In genomic region chr1:113742515-113742914, GRCh38 we compare ENCODE assay signal across 12 cellular contexts. TPM values are rescaled to one million over a fixed set of nuclear protein-coding genes. Genes with fewer than 3 reads are reported as not detected.
DNase-seq lines count a peak whose midpoint lies in the region; ATAC-seq and TF ChIP-seq lines count a peak whose summit lies in the region.
"Had no signal": no experiment of that assay in that cellular context is flagged by ENCODE, and none has a peak within 500 bp of the region (broad histone marks: within the 10 kb centered on the region; RNA-seq: fewer than 3 reads in every experiment).

No MANE protein-coding gene starts in this region.

- POLR2A ChIA-PET in PC-3 (lab: Charles Lee; ENCODE audit: unreplicated experiment): interaction anchor here (0.6 to 0.7 kb wide), 2 partner anchors 181 to 725 kb away, joined by 6 to 7 read pairs; no protein-coding TSS in a partner anchor

- H3K4me3 ChIP-seq in PC-3 (ENCODE audit: low read length): no peak overlapping the region
- H3K4me3 ChIP-seq in smooth muscle cell: no peak overlapping the region
- no peak overlapping the region for H3K4me3 ChIP-seq in colonic mucosa
- H3K4me3 ChIP-seq: sigmoid colon had no signal

- no TSS peak for BruUV-seq in PC-3 (replicated peaks; lab: Mats Ljungman, UMichigan)

- WGBS in smooth muscle cell (ENCODE audit: low lambda C conversion rate): 97% methylated on average over 5 of the region's 5 CpGs

- peak; percentile 8 for DNase-seq in EL
- peak in 1 of 2 donors; percentile 27 for DNase-seq in foreskin keratinocyte
- DNase-seq in PC-3: no peak
- no peak for DNase-seq in smooth muscle cell (lab: John Stamatoyannopoulos, UW; ENCODE audit: unreplicated experiment)
- no peak for DNase-seq in NCI-H2029 treated with DMSO at 0.1 percent for 48 hours (lab: John Stamatoyannopoulos, UW)
- no peak for DNase-seq in colonic mucosa
- DNase-seq: islet precursor cell; NK-92 treated with Interleukin-12 subunit alpha and Interleukin-12 subunit beta, amount 100 ng/mL, for 24 hours; sigmoid colon had no signal

- H2AFZ ChIP-seq in PC-3 (ENCODE audit: low read length) (no peak overlapping the region), smooth muscle cell (ENCODE audit: low read depth) (no peak overlapping the region)

- H3K9me3 ChIP-seq in PC-3 (ENCODE audit: low read length): no peaks in the 10 kb centered on the region
- H3K9me3 ChIP-seq in smooth muscle cell (replicated peaks; ENCODE audit: low read depth): no peaks in the 10 kb centered on the region
- H3K9me3 ChIP-seq in colonic mucosa: no peaks in the 10 kb centered on the region
- H3K9me3 ChIP-seq: sigmoid colon had no signal

- H3F3A ChIP-seq in PC-3 (ENCODE audit: low read length, unreplicated experiment): no peaks in the 10 kb centered on the region
- H3F3A ChIP-seq in smooth muscle cell (ENCODE audit: low read depth): peaks cover under 1% of the 10 kb centered on the region

- TF ChIP-seq CTCF in foreskin keratinocyte (conservative IDR thresholded peaks at IDR 0.05) (no peak), PC-3 (conservative IDR thresholded peaks at IDR 0.05; ENCODE audit: low read depth, low read length) (no peak), smooth muscle cell (IDR thresholded peaks at IDR 0.05; ENCODE audit: borderline replicate concordance, insufficient read depth, poor library complexity, severe bottlenecking) (no peak), colonic mucosa (IDR thresholded peaks at IDR 0.05) (no peak)

- H3K9me2 ChIP-seq in PC-3 (replicated peaks; ENCODE audit: low read length): no peaks in the 10 kb centered on the region

- no peaks in the 10 kb centered on the region for H3K79me2 ChIP-seq in PC-3 (ENCODE audit: low read length)
- H3K79me2 ChIP-seq in smooth muscle cell (ENCODE audit: low read depth): peaks cover 14% of the 10 kb centered on the region

- H3K4me1 ChIP-seq in foreskin keratinocyte (no peaks in the 10 kb centered on the region), PC-3 (ENCODE audit: insufficient read depth, low read length) (no peaks in the 10 kb centered on the region), smooth muscle cell (ENCODE audit: low read depth) (peaks cover 5% of the 10 kb centered on the region), colonic mucosa (no peaks in the 10 kb centered on the region)

- H3K9ac ChIP-seq in PC-3 (ENCODE audit: low read length): no peak overlapping the region
- no peak overlapping the region for H3K9ac ChIP-seq in smooth muscle cell (ENCODE audit: low read depth)
- H3K9ac ChIP-seq in colonic mucosa (ENCODE audit: low read depth in 2 of 2, low read length in 2 of 2): no peak overlapping the region

- no peak overlapping the region for H3K27ac ChIP-seq in foreskin keratinocyte
- H3K27ac ChIP-seq in PC-3 (ENCODE audit: low read length): no peak overlapping the region
- no peak overlapping the region for H3K27ac ChIP-seq in smooth muscle cell (ENCODE audit: low read depth)
- H3K27ac ChIP-seq in colonic mucosa: no peak overlapping the region
- H3K27ac ChIP-seq: sigmoid colon, VCaP had no signal

- H3K36me3 ChIP-seq in PC-3 (ENCODE audit: low read depth, low read length) (peaks cover 8% of the 10 kb centered on the region; the same call in 1 of the 2 replicates), smooth muscle cell (ENCODE audit: low read depth) (no peaks in the 10 kb centered on the region), colonic mucosa (no peaks in the 10 kb centered on the region)

- H4K20me1 ChIP-seq in PC-3 (ENCODE audit: low read length) (0 out of 2 replicates have a peak, but pooled peaks cover 5% of the 10 kb centered on the region), smooth muscle cell (ENCODE audit: low read depth) (peaks cover 10% of the 10 kb centered on the region)

- no peaks in the 10 kb centered on the region for H3K27me3 ChIP-seq in foreskin keratinocyte
- no peaks in the 10 kb centered on the region for H3K27me3 ChIP-seq in PC-3 (ENCODE audit: low read length)
- H3K27me3 ChIP-seq in smooth muscle cell (ENCODE audit: low read depth): no peaks in the 10 kb centered on the region
- H3K27me3 ChIP-seq in colonic mucosa: no peaks in the 10 kb centered on the region
- H3K27me3 ChIP-seq: sigmoid colon had no signal

- H3K4me2 ChIP-seq in PC-3 (ENCODE audit: low read length): no peak overlapping the region
- H3K4me2 ChIP-seq in smooth muscle cell: no peak overlapping the region

- ATAC-seq in GM19035 (IDR thresholded peaks at IDR 0.05; ENCODE audit: unreplicated experiment): peak; percentile 65
- ATAC-seq in HG03565 (IDR thresholded peaks at IDR 0.05; ENCODE audit: unreplicated experiment): peak; percentile 40
- peak; percentile 81 for ATAC-seq in foreskin keratinocyte
- ATAC-seq in PC-3: no peak

- CTCF ChIA-PET in PC-3 (lab: Charles Lee): no interaction called here

- intact Hi-C loops in PC-3 (cut with micrococcal nuclease) (no loop called here), colonic mucosa (cut with DNase I) (no loop called here)

RNA-seq across cellular contexts. Expression of gene PHTF1, which starts 16.8 kb away (rescaled TPM):
- 12.0 and 13.5 TPM in 2 replicates for total RNA-seq in foreskin keratinocyte
- polyA plus RNA-seq in foreskin keratinocyte: 5.9 and 6.3 TPM in 2 replicates
- total RNA-seq in PC-3 (2014; rRNA removed): 23.4 and 27.3 TPM in 2 replicates
- 25.4 and 34.8 TPM in 2 replicates for total RNA-seq in smooth muscle cell
- 19.7 and 23.9 TPM in 2 replicates for polyA plus RNA-seq in smooth muscle cell
- total RNA-seq in colonic mucosa: 1 to 10 TPM; 8.5 to 9.8 TPM
